ENCODE assay signal across 8 cellular contexts in the genomic region with DNA sequence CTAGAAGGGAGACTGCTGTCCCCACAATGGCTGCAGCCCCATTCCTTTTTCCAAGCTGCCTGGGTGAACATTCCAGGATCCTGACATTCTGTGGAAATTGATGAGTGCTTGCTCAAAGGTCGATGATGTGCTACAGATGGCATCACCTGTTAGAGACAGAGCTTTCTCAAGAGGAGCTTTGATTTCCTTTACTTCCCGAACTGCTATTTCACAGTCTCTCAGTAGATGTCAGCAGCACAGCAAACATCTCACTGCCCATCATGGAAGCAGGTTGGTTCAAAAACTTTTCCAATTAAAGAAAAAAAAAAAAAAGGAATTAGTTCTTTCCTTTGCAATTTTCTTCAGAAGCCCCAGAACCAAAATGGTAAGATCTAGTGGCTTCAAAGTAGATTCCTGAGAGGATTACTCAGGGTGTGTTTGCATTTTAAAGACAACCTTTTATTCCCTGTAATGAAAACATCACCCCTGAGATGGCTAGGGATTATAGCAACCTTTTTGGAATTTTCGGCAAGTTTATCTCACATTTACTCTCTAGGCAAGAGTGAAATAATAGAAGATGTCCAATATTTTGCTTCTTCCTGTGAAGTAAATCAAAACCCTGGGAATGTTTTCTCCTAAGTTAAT. TPM values are rescaled to one million over a fixed set of nuclear protein-coding genes. Genes with fewer than 3 reads are reported as not detected.
DNase-seq lines count a peak whose midpoint lies in the region; ATAC-seq, FAIRE-seq and TF ChIP-seq lines count a peak whose summit lies in the region.

No MANE protein-coding gene starts in this region.

- FAIRE-seq in K562 (lab: Jason Lieb, UNC): peak; percentile 44

- H4K20me1 ChIP-seq in K562 (replicated peaks; ENCODE audit: control insufficient read depth, insufficient read depth, low read length): no peaks in the 10 kb centered on the region

- H2AFZ ChIP-seq in K562 (ENCODE audit: low read depth, low read length): no peak overlapping the region

- H3K27ac ChIP-seq in K562 (ENCODE audit: extremely low read depth, low read depth, low read length): no peak overlapping the region

- POLR2A ChIA-PET in K562 (lab: Yijun Ruan, JAX): interaction anchor here (0.8 to 1.0 kb wide), 2 partner anchors 10 to 19 kb away, joined by 3 to 4 read pairs; no protein-coding TSS in a partner anchor

- ATAC-seq in K562 (no peak), HG02970 (IDR thresholded peaks at IDR 0.05; ENCODE audit: low FRiP score, unreplicated experiment) (no peak)

- no peak for DNase-seq in AG09309 (ENCODE audit: low read depth)
- peak; percentile 41 for DNase-seq in HFF-Myc (ENCODE audit: extremely low read depth, low read depth)
- DNase-seq in K562 (ENCODE audit: extremely low read depth in 1 of 4, low spot score in 3 of 4): peak in 1 of 4 experiments; percentile 23
- DNase-seq in kidney tubule cell (ENCODE audit: low spot score): peak; percentile 50
- no peak for DNase-seq in AML-193 (lab: John Stamatoyannopoulos, UW)
- no peak for DNase-seq in activated CD4-positive, CD25-positive, alpha-beta regulatory T cell treated with anti-CD3 and anti-CD28 coated beads, Interleukin-2, amount 50 U/mL, for 72 hours
- DNase-seq in activated T-cell treated with anti-CD3 and anti-CD28 coated beads, Interleukin-2, amount 50 U/mL, for 1 hour: no peak

- H3K9ac ChIP-seq in K562 (ENCODE audit: insufficient read depth in 1 of 2, low read depth in 2 of 2, low read length in 2 of 2): no peak overlapping the region

- intact Hi-C loops in K562 (cut with micrococcal nuclease): loop anchor here (2.0 to 5.0 kb wide), 2 partner anchors 110 to 316 kb away; partner anchors contain the start of gene ALDH1A2

- H3K4me2 ChIP-seq in K562 (ENCODE audit: insufficient read depth, low read length): no peak overlapping the region

- H3K4me1 ChIP-seq in K562 (replicated peaks in 1 of 2; ENCODE audit: control insufficient read depth in 2 of 2, insufficient read depth in 2 of 2, low read length in 2 of 2): peaks cover 0 to 2% of the 10 kb centered on the region in 2 experiments; a peak in 1 of 5 replicates

- WGBS in K562 (ENCODE audit: insufficient coverage, low coverage, missing lambda C conversion rate): 2% methylated on average over 3 of the region's 3 CpGs

- TF ChIP-seq EP300 in K562 (IDR thresholded peaks at IDR 0.05; ENCODE audit: low read length): no peak

- in situ Hi-C loops in K562 (cut with MboI): no loop called here

- H3K36me3 ChIP-seq in K562 (ENCODE audit: control insufficient read depth, insufficient read depth, low read length): no peaks in the 10 kb centered on the region

- H3K27me3 ChIP-seq in K562 (ENCODE audit: control insufficient read depth in 2 of 2, insufficient read depth in 2 of 2, low read length in 2 of 2): peaks cover 16 to 32% of the 10 kb centered on the region in 2 experiments; a peak in 4 of 5 replicates

- TF ChIP-seq RAD21 in K562 (CRISPR knock-in tag; conservative IDR thresholded peaks at IDR 0.05 in 1 of 2, IDR thresholded peaks at IDR 0.05 in 1 of 2): peak; percentile 52 to 69

- no peak for TF ChIP-seq POLR2A in K562 (conservative IDR thresholded peaks at IDR 0.05)

- BruUV-seq in K562 (replicated peaks; lab: Mats Ljungman, UMichigan): no TSS peak

- no peaks in the 10 kb centered on the region for H3K9me3 ChIP-seq in K562 (replicated peaks; ENCODE audit: control insufficient read depth, insufficient read depth, low read depth, low read length)

- H3K4me3 ChIP-seq in AG09309 (ENCODE audit: control insufficient read depth, low read depth, low read length) (no peak overlapping the region), HFF-Myc (replicated peaks; ENCODE audit: low read depth, low read length) (no peak overlapping the region), K562 (no peak overlapping the region)

- CTCF ChIA-PET in K562 (lab: Yijun Ruan, JAX; ENCODE audit: low intra/inter-chr PET ratio): interaction anchor here (0.6 to 1.2 kb wide), 10 partner anchors 100 to 1255 kb away, joined by 3 to 6 read pairs (median 4); partner anchors contain the start of gene ALDH1A2

- H3K9me1 ChIP-seq in K562 (ENCODE audit: control insufficient read depth, insufficient read depth, low read length): no peaks in the 10 kb centered on the region

- TF ChIP-seq CTCF in AG09309 (IDR thresholded peaks at IDR 0.05; ENCODE audit: control insufficient read depth, insufficient read depth, low read depth, low read length, missing control alignments) (peak; percentile 80), HFF-Myc (IDR thresholded peaks at IDR 0.05; ENCODE audit: low read depth, low read length, missing control alignments) (peak; percentile 67), K562 (IDR thresholded peaks at IDR 0.05 in 2 of 3, conservative IDR thresholded peaks at IDR 0.05 in 1 of 3; ENCODE audit: insufficient read depth in 2 of 3, low read depth in 1 of 3, low read length in 3 of 3) (peak; percentile 28 to 56 (median 37); a peak in 2 of 6 replicates)

- no peaks in the 10 kb centered on the region for H3K79me2 ChIP-seq in K562 (ENCODE audit: control insufficient read depth, insufficient read depth, low read length)

TF ChIP-seq in K562, 482 proteins besides CTCF, POLR2A, EP300 and RAD21 (continues in another document):
- TF ChIP-seq ZNF280B (CRISPR knock-in tag; IDR thresholded peaks at IDR 0.05) (no peak), TFAM (CRISPR knock-in tag; conservative IDR thresholded peaks at IDR 0.05) (no peak), TOE1 (IDR thresholded peaks at IDR 0.05; ENCODE audit: borderline replicate concordance) (no peak), TOE1 (CRISPR knock-in tag; IDR thresholded peaks at IDR 0.05; ENCODE audit: borderline replicate concordance, low read depth) (no peak), RNF219 (CRISPR knock-in tag; IDR thresholded peaks at IDR 0.05) (no peak), SRSF7 (optimal IDR thresholded peaks at IDR 0.05; ENCODE audit: low read depth, low read length) (no peak), NCOA4 (IDR thresholded peaks at IDR 0.05; ENCODE audit: partially characterized antibody) (no peak), KLF1 (tag; IDR thresholded peaks at IDR 0.05) (no peak), ZNF398 (CRISPR knock-in tag; IDR thresholded peaks at IDR 0.05) (no peak)

RNA-seq across cellular contexts. Expression of gene POLR2M, which starts 44.8 kb away (rescaled TPM):
- total RNA-seq in K562 (2011; cell fraction: chromatin; rRNA removed; ENCODE audit: low replicate concordance): 15.1 and 30.6 TPM in 2 replicates
- 9.7 and 14.5 TPM in 2 replicates for total RNA-seq in K562 (2011; cell fraction: nucleolus; rRNA removed)
- total RNA-seq in K562 (2011; cell fraction: nucleoplasm; rRNA removed): 12.2 and 21.1 TPM in 2 replicates
- 316 and 1,050 TPM in 2 replicates for total RNA-seq in K562 (2014; rRNA removed)
- 43.0 and 52.0 TPM in 2 replicates for total RNA-seq in K562 (2014; rRNA removed; fragmentation: Illumina TruSeq; extraction: Trizol)
- total RNA-seq in K562 (2015; rRNA removed; fragmentation: Illumina TruSeq; extraction: Trizol): 32.9 and 34.6 TPM in 2 replicates
- total RNA-seq in K562 (2021): 66.9 and 77.6 TPM in 2 replicates
- polyA plus RNA-seq in K562 (2011; rRNA removed): 58.3 and 73.7 TPM in 2 replicates
- polyA plus RNA-seq in K562 (2011; cell fraction: cytosol; rRNA removed): 63.0 and 229 TPM in 2 replicates
- 25.9 and 40.4 TPM in 2 replicates for polyA plus RNA-seq in K562 (2011; cell fraction: nucleus; rRNA removed)
- polyA plus RNA-seq in K562 (2012): 34.3 and 43.5 TPM in 2 replicates
- 38.2 and 47.6 TPM in 2 replicates for polyA plus RNA-seq in K562 (2014; fragmentation: Illumina TruSeq; extraction: Trizol)
- 10 to 100 TPM in 1 of 2 experiments, 1 to 10 TPM in 1; 9.2 to 10.6 TPM for polyA plus RNA-seq in K562 (2014; fragmentation: Nextera tagmentation; extraction: Ambion mirVana)
- 370 and 537 TPM in 2 replicates for polyA plus RNA-seq in K562 (2014; rRNA removed)
- 86.9 and 94.7 TPM in 2 replicates for polyA minus RNA-seq in K562 (2011; rRNA and poly(A)+ RNA removed)
- 37.8 and 44.7 TPM in 2 replicates for polyA minus RNA-seq in K562 (2011; cell fraction: cytosol; rRNA and poly(A)+ RNA removed)
- 20.8 and 24.2 TPM in 2 replicates for polyA minus RNA-seq in K562 (2011; cell fraction: nucleus; rRNA and poly(A)+ RNA removed)

Comparison
In these comparisons a context has a peak if more than half of its experiments do, and no peak if none do; other contexts are left out.
1. DNase-seq: peak in HFF-Myc (single experiment) and kidney tubule cell (single experiment); none in AG09309 (single experiment), AML-193 (0 of 2), activated CD4-positive, CD25-positive, alpha-beta regulatory T cell treated with anti-CD3 and anti-CD28 coated beads, Interleukin-2, amount 50 U/mL, for 72 hours (single experiment) and activated T-cell treated with anti-CD3 and anti-CD28 coated beads, Interleukin-2, amount 50 U/mL, for 1 hour (single experiment).
2. Peak in every context shown above with its lines, with median percentiles within 50 percentile points of each other: CTCF ChIP-seq.